In genomic region chr20:60599381-60599780, GRCh38 we compare ENCODE assay signal across 26 cellular contexts.
"Had no signal": no experiment of that assay in that cellular context is flagged by ENCODE, and none has a peak within 500 bp of the region (broad histone marks: within the 10 kb centered on the region; RNA-seq: fewer than 3 reads in every experiment).

No MANE protein-coding gene starts in this region.

- H3K27me3 ChIP-seq: colonic mucosa, esophagus squamous epithelium, foreskin keratinocyte, gastrocnemius medialis had no signal

- H3K9me3 Mint-ChIP-seq: endodermal cell had no signal

- H3K27ac ChIP-seq: colonic mucosa, coronary artery, epithelial cell of prostate, esophagus squamous epithelium, foreskin keratinocyte, gastrocnemius medialis, gastroesophageal sphincter, heart left ventricle, heart right ventricle had no signal

- H3K9me3 ChIP-seq: colonic mucosa, esophagus squamous epithelium, gastrocnemius medialis, gastroesophageal sphincter, heart left ventricle, heart right ventricle had no signal

- H3K4me3 ChIP-seq: colonic mucosa, coronary artery, esophagus squamous epithelium, gastrocnemius medialis, gastroesophageal sphincter, heart left ventricle, heart right ventricle had no signal

- H3K27me3 Mint-ChIP-seq: dendritic cell treated with granulocyte-macrophage colony-stimulating factor and Interleukin-4, amounts not matched to agents 40 ng/mL and 50 ng/mL, for 4 days had no signal

- DNase-seq: colonic mucosa; cortex of kidney; dermis blood vessel endothelial cell; effector CD4-positive, alpha-beta T cell; effector CD8-positive, alpha-beta T cell; effector memory CD4-positive, alpha-beta T cell; effector memory CD8-positive, alpha-beta T cell; endodermal cell; erythroblast; esophagus squamous epithelium; foreskin fibroblast; foreskin keratinocyte; foreskin melanocyte; gastrocnemius medialis; glutamatergic neuron; head of caudate nucleus; heart left ventricle; heart right ventricle had no signal

- H3K36me3 ChIP-seq: colonic mucosa, esophagus squamous epithelium, gastrocnemius medialis, gastroesophageal sphincter, heart left ventricle, heart right ventricle had no signal

- H3K4me1 ChIP-seq: colonic mucosa, esophagus squamous epithelium, foreskin keratinocyte, gastrocnemius medialis, gastroesophageal sphincter, heart left ventricle, heart right ventricle had no signal

- FAIRE-seq: colon, endometrium, endothelial cell of umbilical vein, frontal cortex had no signal

- H3K27ac Mint-ChIP-seq: dendritic cell treated with granulocyte-macrophage colony-stimulating factor and Interleukin-4, amounts not matched to agents 40 ng/mL and 50 ng/mL, for 4 days; effector memory CD8-positive, alpha-beta T cell; endodermal cell had no signal

- H3K4me1 Mint-ChIP-seq: endodermal cell had no signal

- H3K4me3 Mint-ChIP-seq: dendritic cell treated with granulocyte-macrophage colony-stimulating factor and Interleukin-4, amounts not matched to agents 40 ng/mL and 50 ng/mL, for 4 days; effector memory CD8-positive, alpha-beta T cell; endodermal cell had no signal
